ENCODE assay signal across 9 cellular contexts in the genomic region with DNA sequence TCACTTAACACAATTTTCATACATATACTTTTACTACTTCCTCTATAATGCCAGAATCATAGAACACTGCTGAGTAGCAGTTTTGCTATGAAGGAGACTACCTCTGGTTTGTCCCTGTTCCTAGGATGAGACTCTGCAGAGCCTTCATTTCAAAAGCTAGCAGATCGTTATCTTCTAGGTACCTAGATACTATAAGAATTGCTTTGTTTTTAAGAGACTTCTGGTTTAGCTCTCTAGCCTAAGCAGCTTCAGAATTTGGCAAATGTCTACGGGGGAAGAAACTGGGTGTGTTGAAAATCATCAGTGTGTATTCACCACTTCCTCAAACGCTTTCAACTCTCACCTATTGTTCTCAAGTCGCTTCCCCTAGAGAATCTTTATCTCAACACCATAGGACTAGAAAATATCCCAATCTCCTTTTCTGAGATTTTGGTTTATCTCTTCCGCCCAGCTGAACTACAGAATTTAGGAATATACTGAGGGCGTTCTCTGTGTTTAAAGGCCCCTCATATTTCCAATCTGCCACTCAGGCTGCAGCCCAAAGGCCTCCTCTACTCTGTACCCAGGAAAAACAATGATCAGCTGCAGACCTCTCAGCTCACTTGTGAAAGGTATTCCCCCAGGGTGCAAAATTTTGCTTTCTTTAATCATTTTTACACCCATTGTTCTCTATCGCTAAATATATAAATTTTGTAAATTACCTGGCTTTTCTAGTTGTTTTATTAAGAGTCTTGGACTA. TPM values are rescaled to one million over a fixed set of nuclear protein-coding genes. Genes with fewer than 3 reads are reported as not detected.
DNase-seq lines count a peak whose midpoint lies in the region; ATAC-seq and TF ChIP-seq lines count a peak whose summit lies in the region.
"Had no signal": no experiment of that assay in that cellular context is flagged by ENCODE, and none has a peak within 500 bp of the region (broad histone marks: within the 10 kb centered on the region; RNA-seq: fewer than 3 reads in every experiment).

No MANE protein-coding gene starts in this region.

- H4K20me1 ChIP-seq in OCI-LY7 (ENCODE audit: insufficient read depth, low read length): no peaks in the 10 kb centered on the region; the same call in 1 of the 2 replicates

- H3K9me3 Mint-ChIP-seq in naive thymus-derived CD4-positive, alpha-beta T cell: peaks cover 2 to 46% (median 20%) of the 10 kb centered on the region in 11 donors

- H3K4me1 ChIP-seq in OCI-LY7 (ENCODE audit: insufficient read depth, low read length, poor library complexity, severe bottlenecking): peaks cover 18% of the 10 kb centered on the region
- peaks cover 19 to 36% of the 10 kb centered on the region in 2 donors for H3K4me1 ChIP-seq in naive thymus-derived CD4-positive, alpha-beta T cell (ENCODE audit: control insufficient read depth in 2 of 2, insufficient read depth in 2 of 2, low read length in 2 of 2)

- DNase-seq in OCI-LY7 (ENCODE audit: low spot score): peak; percentile 53
- peak in 7 of 9 donors; percentile 57 to 80 (median 71) for DNase-seq in naive thymus-derived CD4-positive, alpha-beta T cell
- DNase-seq in anterior cingulate cortex (lab: John Stamatoyannopoulos, UW): no peak
- no peak for DNase-seq in NCI-H1092 treated with DMSO at 0.1 percent for 48 hours (lab: John Stamatoyannopoulos, UW)
- DNase-seq in ACHN: no peak
- DNase-seq in AG08395 (ENCODE audit: low spot score): no peak

- H3K79me2 ChIP-seq in OCI-LY7 (ENCODE audit: insufficient read depth, low read depth, low read length): peaks cover 100% of the 10 kb centered on the region

- BruUV-seq in OCI-LY7 (replicated peaks; lab: Mats Ljungman, UMichigan): no TSS peak

- no peak overlapping the region for H2AFZ ChIP-seq in OCI-LY7 (ENCODE audit: low read length)

- no peak for TF ChIP-seq CTCF in OCI-LY7 (conservative IDR thresholded peaks at IDR 0.05; ENCODE audit: low read length)

- CTCF ChIA-PET in OCI-LY7 (lab: Charles Lee; ENCODE audit: unreplicated experiment): no interaction called here
- CTCF ChIA-PET in naive thymus-derived CD4-positive, alpha-beta T cell (lab: Charles Lee): interaction anchor here (1.1 kb wide), 1 partner anchor 106 kb away, joined by 3 read pairs; no protein-coding TSS in a partner anchor

- H3K27me3 Mint-ChIP-seq in naive thymus-derived CD4-positive, alpha-beta T cell: no peaks in the 10 kb centered on the region

- peak overlapping the region; percentile 66 for H3K4me2 ChIP-seq in OCI-LY7 (ENCODE audit: low read length)

- no peaks in the 10 kb centered on the region for H3K9me2 ChIP-seq in OCI-LY7 (ENCODE audit: insufficient read depth, low read length)

- H3K27ac ChIP-seq in OCI-LY7 (ENCODE audit: low read depth, low read length, poor library complexity, severe bottlenecking): peak overlapping the region; percentile 66
- H3K27ac ChIP-seq in naive thymus-derived CD4-positive, alpha-beta T cell (ENCODE audit: low read depth, low read length): peak overlapping the region; percentile 54

- peaks cover 5% of the 10 kb centered on the region; the same call in 1 of the 2 replicates for H3K9me3 ChIP-seq in OCI-LY7 (ENCODE audit: low read length)
- peaks cover 0 to 15% (median 9%) of the 10 kb centered on the region in 3 experiments for H3K9me3 ChIP-seq in naive thymus-derived CD4-positive, alpha-beta T cell (ENCODE audit: control insufficient read depth in 2 of 3, low read length in 3 of 3)

- peak overlapping the region; percentile 80 to 92 (median 88) for H3K27ac Mint-ChIP-seq in naive thymus-derived CD4-positive, alpha-beta T cell

- H3K27me3 ChIP-seq in naive thymus-derived CD4-positive, alpha-beta T cell (ENCODE audit: control insufficient read depth in 2 of 2, insufficient read depth in 2 of 2, low read length in 2 of 2): no peaks in the 10 kb centered on the region

- peak overlapping the region; percentile 15 for H3K4me3 ChIP-seq in OCI-LY7 (ENCODE audit: low read depth, low read length, poor library complexity, severe bottlenecking)
- H3K4me3 ChIP-seq in naive thymus-derived CD4-positive, alpha-beta T cell (ENCODE audit: low read length): peak overlapping the region; percentile 35

- POLR2A ChIA-PET in OCI-LY7 (lab: Charles Lee): no interaction called here
- POLR2A ChIA-PET in naive thymus-derived CD4-positive, alpha-beta T cell (lab: Charles Lee): interaction anchor here (0.8 to 6.7 kb wide), 9 partner anchors 11 to 35 kb away, joined by 3 to 57 read pairs (median 3); partner anchors contain the start of gene SMAD2

- H3K4me1 Mint-ChIP-seq in naive thymus-derived CD4-positive, alpha-beta T cell: peaks cover 51 to 94% (median 87%) of the 10 kb centered on the region in 7 donors

- H3K36me3 Mint-ChIP-seq in naive thymus-derived CD4-positive, alpha-beta T cell: peaks cover 2 to 53% (median 49%) of the 10 kb centered on the region in 5 donors

- in situ Hi-C loops in ACHN (cut with HindIII; ENCODE audit: low pct_ligation_motif_present, low pct_unique_long_range_greater_than_20kb, low sequenced_read_pairs): no loop called here

- H3K4me3 Mint-ChIP-seq in naive thymus-derived CD4-positive, alpha-beta T cell: peak overlapping the region; percentile 58 to 78 (median 71)

- intact Hi-C loops in OCI-LY7 (cut with micrococcal nuclease; ENCODE audit: unreplicated experiment): no loop called here
- intact Hi-C loops in naive thymus-derived CD4-positive, alpha-beta T cell (cut with micrococcal nuclease): loop anchor here (1.0 to 2.0 kb wide), 6 partner anchors 11 to 30 kb away; no protein-coding TSS in a partner anchor

- peaks cover 16% of the 10 kb centered on the region for H3K36me3 ChIP-seq in OCI-LY7 (ENCODE audit: insufficient read depth, low read length)
- H3K36me3 ChIP-seq in naive thymus-derived CD4-positive, alpha-beta T cell (ENCODE audit: control insufficient read depth in 2 of 3, insufficient read depth in 3 of 3, low read length in 3 of 3): no peaks in the 10 kb centered on the region

- ATAC-seq in GM18909 (IDR thresholded peaks at IDR 0.05; ENCODE audit: poor library complexity, unreplicated experiment) (peak; percentile 94), HG02852 (IDR thresholded peaks at IDR 0.05; ENCODE audit: unreplicated experiment) (peak; percentile 95)
- ATAC-seq in naive thymus-derived CD4-positive, alpha-beta T cell: peak; percentile 95
- ATAC-seq: Panc1 had no signal

RNA-seq across cellular contexts. Expression of gene SMAD2, which starts 28.7 kb away (rescaled TPM):
- total RNA-seq in OCI-LY7 (2014; rRNA removed; shearing (Covaris generic)): 40.4 and 46.8 TPM in 2 replicates
- total RNA-seq in OCI-LY7 (2022): 81.1 and 84.8 TPM in 2 replicates
- 100 to 1,000 TPM; 100 to 164 (median 144) TPM for total RNA-seq in naive thymus-derived CD4-positive, alpha-beta T cell
- 100 to 1,000 TPM in 1 of 2 donors, 10 to 100 TPM in 1; 91.3 to 111 TPM for polyA plus RNA-seq in naive thymus-derived CD4-positive, alpha-beta T cell

Comparison
In these comparisons a context has a peak if more than half of its experiments do, and no peak if none do; other contexts are left out.
1. DNase-seq: peak in OCI-LY7 (single experiment) and naive thymus-derived CD4-positive, alpha-beta T cell (7 of 9); none in anterior cingulate cortex (0 of 58), NCI-H1092 treated with DMSO at 0.1 percent for 48 hours (single experiment), ACHN (single experiment) and AG08395 (single experiment).
2. Peak in every context shown above with its lines, with median percentiles within 50 percentile points of each other: ATAC-seq.